ENCODE assay signal across 14 cellular contexts in genomic region chr4:8342651-8343050, GRCh38.
DNase-seq lines count a peak whose midpoint lies in the region; ATAC-seq, FAIRE-seq and TF ChIP-seq lines count a peak whose summit lies in the region.
"Had no signal": no experiment of that assay in that cellular context is flagged by ENCODE, and none has a peak within 500 bp of the region (broad histone marks: within the 10 kb centered on the region; RNA-seq: fewer than 3 reads in every experiment).

No MANE protein-coding gene starts in this region.

- no peak overlapping the region for H3K9ac ChIP-seq in K562 (ENCODE audit: insufficient read depth in 1 of 2, low read depth in 2 of 2, low read length in 2 of 2)

- peaks cover 24% of the 10 kb centered on the region for H3K4me1 Mint-ChIP-seq in nephron progenitor cell
- H3K4me1 Mint-ChIP-seq: activated CD4-positive, alpha-beta T cell treated with anti-CD3 and anti-CD28 coated beads, Interleukin-2, amount 10 ng/mL, durations not matched to agents 7 days and 5 days had no signal

- DNase-seq in A673 (ENCODE audit: low spot score) (no peak), H7 (peak; percentile 92), K562 (ENCODE audit: extremely low read depth in 1 of 4, low spot score in 3 of 4) (no peak), nephron progenitor cell (no peak), NCI-H1436 treated with DMSO at 0.1 percent for 48 hours (lab: John Stamatoyannopoulos, UW) (no peak), NCI-H1694 treated with DMSO at 0.1 percent for 48 hours (lab: John Stamatoyannopoulos, UW) (no peak), NOMO-1 treated with dmso at 0.1 percent for 144 hours (lab: John Stamatoyannopoulos, UW; ENCODE audit: unreplicated experiment) (no peak)
- DNase-seq: activated CD4-positive, alpha-beta T cell treated with anti-CD3 and anti-CD28 coated beads, Interleukin-2, amount 10 ng/mL, durations not matched to agents 7 days and 5 days; AML-193; aorta; effector CD8-positive, alpha-beta T cell; KBM-7; NCI-H1930 had no signal

- no peaks in the 10 kb centered on the region for H3K36me3 ChIP-seq in A673 (ENCODE audit: insufficient read depth, low read length, poor library complexity, severe bottlenecking)
- H3K36me3 ChIP-seq in H7 (replicated peaks; ENCODE audit: control insufficient read depth, insufficient read depth, low read length): no peaks in the 10 kb centered on the region
- no peaks in the 10 kb centered on the region for H3K36me3 ChIP-seq in K562 (ENCODE audit: control insufficient read depth, insufficient read depth, low read length)

- H3K27ac Mint-ChIP-seq in nephron progenitor cell: no peak overlapping the region
- H3K27ac Mint-ChIP-seq: activated CD4-positive, alpha-beta T cell treated with anti-CD3 and anti-CD28 coated beads, Interleukin-2, amount 10 ng/mL, durations not matched to agents 7 days and 5 days had no signal

- no peaks in the 10 kb centered on the region for H3K79me2 ChIP-seq in K562 (ENCODE audit: control insufficient read depth, insufficient read depth, low read length)

- CTCF ChIA-PET in A673 (lab: Charles Lee) (interaction anchor here (2.2 kb wide), 1 partner anchor 100 kb away, joined by 5 read pairs; no protein-coding TSS in a partner anchor), K562 (lab: Yijun Ruan, JAX; ENCODE audit: low intra/inter-chr PET ratio) (no interaction called here)

- WGBS in K562 (ENCODE audit: insufficient coverage, low coverage, missing lambda C conversion rate): 52% methylated on average over 8 of the region's 9 CpGs

- H3K27me3 Mint-ChIP-seq in nephron progenitor cell (ENCODE audit: low read depth, poor library complexity): peaks cover 2% of the 10 kb centered on the region

- no peak overlapping the region for H3K4me3 Mint-ChIP-seq in nephron progenitor cell
- H3K4me3 Mint-ChIP-seq: activated CD4-positive, alpha-beta T cell treated with anti-CD3 and anti-CD28 coated beads, Interleukin-2, amount 10 ng/mL, durations not matched to agents 7 days and 5 days had no signal

- H3K9me3 ChIP-seq in A673 (ENCODE audit: low read depth, low read length, poor library complexity, severe bottlenecking): no peaks in the 10 kb centered on the region
- no peaks in the 10 kb centered on the region for H3K9me3 ChIP-seq in K562 (replicated peaks; ENCODE audit: control insufficient read depth, insufficient read depth, low read depth, low read length)

- H3K36me3 Mint-ChIP-seq in nephron progenitor cell (ENCODE audit: low read depth): no peaks in the 10 kb centered on the region

- H3K9me3 Mint-ChIP-seq in nephron progenitor cell: peaks cover 7% of the 10 kb centered on the region
- H3K9me3 Mint-ChIP-seq: activated CD4-positive, alpha-beta T cell treated with anti-CD3 and anti-CD28 coated beads, Interleukin-2, amount 10 ng/mL, durations not matched to agents 7 days and 5 days had no signal

- no peaks in the 10 kb centered on the region for H3K9me1 ChIP-seq in K562 (ENCODE audit: control insufficient read depth, insufficient read depth, low read length)

- H3K27me3 ChIP-seq in A673 (replicated peaks; ENCODE audit: insufficient read depth, low read depth, low read length, poor library complexity) (peaks cover 8% of the 10 kb centered on the region), H7 (ENCODE audit: control insufficient read depth, insufficient read depth, low read length) (no peaks in the 10 kb centered on the region), K562 (ENCODE audit: control insufficient read depth in 2 of 2, insufficient read depth in 2 of 2, low read length in 2 of 2) (peaks cover 0 to 42% of the 10 kb centered on the region in 2 experiments; a peak in 2 of 5 replicates)

- no peak for TF ChIP-seq EP300 in K562 (IDR thresholded peaks at IDR 0.05; ENCODE audit: low read length)

- H3K4me2 ChIP-seq in K562 (ENCODE audit: insufficient read depth, low read length): no peak overlapping the region

- no peaks in the 10 kb centered on the region for H4K20me1 ChIP-seq in K562 (replicated peaks; ENCODE audit: control insufficient read depth, insufficient read depth, low read length)

- no TSS peak for BruUV-seq in A673 (replicated peaks; lab: Mats Ljungman, UMichigan)
- BruUV-seq in K562 (replicated peaks; lab: Mats Ljungman, UMichigan): no TSS peak

- in situ Hi-C loops in K562 (cut with MboI): no loop called here

- FAIRE-seq in K562 (lab: Jason Lieb, UNC): no peak

- H3K4me3 ChIP-seq in A673 (ENCODE audit: low read depth, low read length, poor library complexity, severe bottlenecking): no peak overlapping the region
- H3K4me3 ChIP-seq in H7 (ENCODE audit: insufficient read depth, low read depth, low read length): no peak overlapping the region
- H3K4me3 ChIP-seq in K562: no peak overlapping the region

- no peak for TF ChIP-seq RAD21 in K562 (CRISPR knock-in tag; conservative IDR thresholded peaks at IDR 0.05 in 1 of 2, IDR thresholded peaks at IDR 0.05 in 1 of 2)

- H3K4me1 ChIP-seq in A673 (ENCODE audit: insufficient read depth, low read length, poor library complexity, severe bottlenecking) (no peaks in the 10 kb centered on the region), K562 (replicated peaks in 1 of 2; ENCODE audit: control insufficient read depth in 2 of 2, insufficient read depth in 2 of 2, low read length in 2 of 2) (peaks cover 0 to 17% of the 10 kb centered on the region in 2 experiments; a peak in 2 of 5 replicates)

- H3K27ac ChIP-seq in A673 (ENCODE audit: low read depth, low read length, poor library complexity, severe bottlenecking) (no peak overlapping the region), K562 (ENCODE audit: extremely low read depth, low read depth, low read length) (no peak overlapping the region)

- POLR2A ChIA-PET in A673 (lab: Charles Lee; ENCODE audit: low non-redundant PET) (no interaction called here), K562 (lab: Yijun Ruan, JAX) (interaction anchor here (0.7 kb wide), 1 partner anchor 61 kb away, joined by 4 read pairs; no protein-coding TSS in a partner anchor)

- no peak overlapping the region for H2AFZ ChIP-seq in K562 (ENCODE audit: low read depth, low read length)

- intact Hi-C loops in A673 (cut with micrococcal nuclease; ENCODE audit: unreplicated experiment): no loop called here
- intact Hi-C loops in K562 (cut with micrococcal nuclease): no loop called here

- ATAC-seq in K562 (peak; percentile 38; the same call in 1 of the 3 replicates), GM21360 (IDR thresholded peaks at IDR 0.05; ENCODE audit: unreplicated experiment) (no peak)

- TF ChIP-seq CTCF in A673 (conservative IDR thresholded peaks at IDR 0.05; ENCODE audit: low read depth, low read length): peak; percentile 57
- peak; percentile 5 to 37 (median 14); a peak in 1 of 6 replicates for TF ChIP-seq CTCF in K562 (IDR thresholded peaks at IDR 0.05 in 2 of 3, conservative IDR thresholded peaks at IDR 0.05 in 1 of 3; ENCODE audit: insufficient read depth in 2 of 3, low read depth in 1 of 3, low read length in 3 of 3)
- peak; percentile 25 for TF ChIP-seq CTCF in nephron progenitor cell (IDR thresholded peaks at IDR 0.05)

- TF ChIP-seq POLR2A in K562 (conservative IDR thresholded peaks at IDR 0.05): no peak

TF ChIP-seq in K562, 482 proteins besides CTCF, POLR2A, EP300 and RAD21:
- no peak for TF ChIP-seq CREBBP (IDR thresholded peaks at IDR 0.05; ENCODE audit: low read depth, low read length)
- TF ChIP-seq NFIC (IDR thresholded peaks at IDR 0.05): 0 out of 2 replicates have a peak, but pooled peaks have one; percentile 27
TF ChIP-seq in K562: peak in this region for 1.
